In the genomic region with DNA sequence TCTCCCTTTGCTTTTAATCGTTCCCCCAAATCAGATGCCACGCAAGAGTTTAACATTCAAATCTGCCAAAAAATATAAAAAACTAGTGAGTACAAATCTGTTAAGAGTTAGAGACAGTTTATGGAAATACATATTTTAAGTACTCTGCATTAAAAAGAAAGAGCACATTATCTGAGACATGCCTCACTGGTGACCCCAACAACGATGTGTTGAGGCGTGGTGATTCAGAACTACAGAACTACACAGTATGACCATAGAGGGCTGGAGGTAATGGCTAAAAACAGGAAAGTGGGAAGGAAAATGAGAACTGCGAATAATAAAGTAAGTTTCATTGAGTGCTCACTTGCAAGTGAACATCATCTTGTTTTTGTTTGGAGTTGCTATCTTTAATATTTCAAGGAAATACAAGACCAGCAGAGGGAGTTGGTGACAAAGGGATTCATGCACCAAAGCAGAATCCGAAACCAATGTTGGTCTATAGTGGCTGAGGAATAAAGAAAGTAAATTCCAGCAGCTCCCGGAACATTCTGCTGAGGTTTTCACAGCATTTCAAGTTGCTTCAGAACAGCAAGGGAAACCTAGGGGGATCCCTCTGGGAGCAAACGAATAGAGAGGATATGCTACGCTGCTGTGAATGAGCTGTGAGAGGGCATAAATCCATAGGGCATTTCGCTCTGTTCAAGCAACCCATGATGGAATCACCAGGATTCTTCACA, we compare ENCODE assay signal across 9 cellular contexts.
DNase-seq lines count a peak whose midpoint lies in the region; ATAC-seq and TF ChIP-seq lines count a peak whose summit lies in the region.
"Had no signal": no experiment of that assay in that cellular context is flagged by ENCODE, and none has a peak within 500 bp of the region (broad histone marks: within the 10 kb centered on the region; RNA-seq: fewer than 3 reads in every experiment).

No MANE protein-coding gene starts in this region.

- no peak for ATAC-seq in GM18505 (IDR thresholded peaks at IDR 0.05; ENCODE audit: unreplicated experiment)
- no peak for ATAC-seq in HG02938 (IDR thresholded peaks at IDR 0.05; ENCODE audit: unreplicated experiment)
- no peak for ATAC-seq in HG03439 (IDR thresholded peaks at IDR 0.05; ENCODE audit: unreplicated experiment)
- ATAC-seq in HG03095 (IDR thresholded peaks at IDR 0.05; ENCODE audit: unreplicated experiment): no peak

- in situ Hi-C loops in T47D (cut with HindIII; ENCODE audit: low pct_unique_long_range_greater_than_20kb, low sequenced_read_pairs): no loop called here

- TF ChIP-seq CTCF in AG04449 (IDR thresholded peaks at IDR 0.05; ENCODE audit: insufficient read depth, low read length, missing control alignments): no peak

- peak overlapping the region; percentile 16; the same call in 1 of the 2 replicates for H3K4me3 ChIP-seq in AG04449 (ENCODE audit: low read depth, low read length)

- DNase-seq in AG04449 (ENCODE audit: low read depth, low spot score): no peak
- peak; percentile 16 for DNase-seq in HS-5 (ENCODE audit: low read depth)
- peak; percentile 25 to 71 for DNase-seq in T47D (ENCODE audit: low read depth in 1 of 2, low spot score in 1 of 2)
- peak; percentile 59 for DNase-seq in midbrain (lab: John Stamatoyannopoulos, UW)
- DNase-seq: NCI-H510A had no signal

- CTCF ChIA-PET in AG04449 (lab: Yijun Ruan, JAX): interaction anchor here (1.2 kb wide), 1 partner anchor 130 kb away, joined by 3 read pairs; no protein-coding TSS in a partner anchor

- TF ChIP-seq POLR2A in GM18505 (IDR thresholded peaks at IDR 0.05; ENCODE audit: borderline replicate concordance, extremely low read depth, insufficient read depth, insufficient read length): no peak

- POLR2A ChIA-PET in AG04449 (lab: Yijun Ruan, JAX): no interaction called here
